In the genomic region with DNA sequence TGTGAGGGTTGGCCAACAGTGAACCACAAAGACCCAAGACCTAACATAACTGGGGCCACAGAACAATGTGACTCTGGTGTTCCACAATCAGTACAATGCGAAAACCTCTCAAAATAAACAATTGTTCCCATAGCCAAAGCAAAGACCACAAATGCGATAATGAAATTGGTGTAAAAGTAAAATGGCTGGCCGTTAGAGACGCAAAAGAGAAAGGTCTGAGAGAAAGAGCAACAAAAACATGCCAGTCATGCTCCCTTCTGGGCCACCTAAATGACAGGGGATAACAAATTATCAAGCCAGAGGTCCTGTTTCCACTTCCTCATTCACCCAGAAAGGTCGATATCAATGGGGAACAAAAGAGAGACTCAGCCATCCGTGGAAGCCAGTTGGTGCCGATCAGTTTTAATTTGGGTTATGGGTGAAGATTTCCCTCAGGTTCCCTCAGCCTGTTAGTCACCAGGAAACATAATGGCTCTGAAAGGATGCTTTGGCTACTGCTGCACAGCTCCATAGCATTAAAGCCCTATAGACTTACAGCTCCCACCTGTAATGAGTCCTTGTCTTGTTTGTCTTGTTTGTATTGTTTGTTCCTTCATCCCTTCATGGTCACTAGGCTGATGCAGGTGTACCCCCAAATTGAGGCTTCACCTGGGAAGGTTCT, we compare ENCODE assay signal across 24 cellular contexts. TPM values are rescaled to one million over a fixed set of nuclear protein-coding genes. Genes with fewer than 3 reads are reported as not detected.
A peak's percentile ranks its signal among the peaks of the same experiment; 100 is the strongest.
DNase-seq lines count a peak whose midpoint lies in the region; ATAC-seq and TF ChIP-seq lines count a peak whose summit lies in the region.
"Had no signal": no experiment of that assay in that cellular context is flagged by ENCODE, and none has a peak within 500 bp of the region (broad histone marks: within the 10 kb centered on the region; RNA-seq: fewer than 3 reads in every experiment).

No MANE protein-coding gene starts in this region.

- H3K4me3 ChIP-seq in BLaER1 (no peak overlapping the region), Karpas-422 (ENCODE audit: low read length) (no peak overlapping the region), colonic mucosa (no peak overlapping the region)
- H3K4me3 ChIP-seq: hepatocyte, left lung, SJCRH30, suprapubic skin had no signal

- CTCF ChIA-PET in HEK293T (lab: Yijun Ruan, JAX): no interaction called here

- POLR2A ChIA-PET in HEK293T (lab: Yijun Ruan, JAX): no interaction called here

- TF ChIP-seq CTCF in colonic mucosa (IDR thresholded peaks at IDR 0.05) (no peak), natural killer cell (IDR thresholded peaks at IDR 0.05) (no peak)

- H2AFZ ChIP-seq in Karpas-422 (ENCODE audit: low read length): peak overlapping the region; percentile 63; the same call in 1 of the 2 replicates
- H2AFZ ChIP-seq: hepatocyte had no signal

- H3K27me3 ChIP-seq in BLaER1: no peaks in the 10 kb centered on the region
- H3K27me3 ChIP-seq in Karpas-422 (ENCODE audit: low read length): no peaks in the 10 kb centered on the region
- H3K27me3 ChIP-seq in colonic mucosa: no peaks in the 10 kb centered on the region
- H3K27me3 ChIP-seq: foreskin keratinocyte, hepatocyte, SJCRH30, suprapubic skin had no signal

- H3K4me1 Mint-ChIP-seq in natural killer cell: no peaks in the 10 kb centered on the region

- H3K4me3 Mint-ChIP-seq in natural killer cell: no peak overlapping the region
- H3K4me3 Mint-ChIP-seq: CD4-positive, CD25-positive, alpha-beta regulatory T cell had no signal

- H3K27ac ChIP-seq in BLaER1 (no peak overlapping the region), Karpas-422 (ENCODE audit: low read length) (no peak overlapping the region), colonic mucosa (peak overlapping the region; percentile 8)
- H3K27ac ChIP-seq: foreskin keratinocyte, hepatocyte, left lung, SJCRH30, suprapubic skin had no signal

- no peaks in the 10 kb centered on the region for H4K20me1 ChIP-seq in BLaER1
- no peaks in the 10 kb centered on the region for H4K20me1 ChIP-seq in Karpas-422 (ENCODE audit: insufficient read depth, low read depth, low read length)

- H3K9me2 ChIP-seq in Karpas-422 (replicated peaks; ENCODE audit: insufficient read depth, low read length): no peaks in the 10 kb centered on the region

- H3K4me2 ChIP-seq in BLaER1 (peak overlapping the region; percentile 4; the same call in 1 of the 2 replicates), Karpas-422 (ENCODE audit: low read depth, low read length, poor library complexity, severe bottlenecking) (peak overlapping the region; percentile 43)
- H3K4me2 ChIP-seq: hepatocyte had no signal

- no peaks in the 10 kb centered on the region for H3K79me2 ChIP-seq in Karpas-422 (ENCODE audit: low read length)
- H3K79me2 ChIP-seq: hepatocyte had no signal

- H3K4me1 ChIP-seq in BLaER1: peaks cover 20% of the 10 kb centered on the region
- peaks cover 10% of the 10 kb centered on the region for H3K4me1 ChIP-seq in Karpas-422 (ENCODE audit: low read length)
- no peaks in the 10 kb centered on the region for H3K4me1 ChIP-seq in colonic mucosa
- H3K4me1 ChIP-seq: foreskin keratinocyte, left lung, SJCRH30 had no signal

- no peaks in the 10 kb centered on the region for H3K9me3 Mint-ChIP-seq in natural killer cell

- H3K27me3 Mint-ChIP-seq in natural killer cell (ENCODE audit: low read depth in 2 of 2): peaks cover 2 to 12% of the 10 kb centered on the region in 2 donors

- H3K9me3 ChIP-seq in BLaER1 (peaks cover 4% of the 10 kb centered on the region), Karpas-422 (ENCODE audit: low read length) (no peaks in the 10 kb centered on the region), colonic mucosa (no peaks in the 10 kb centered on the region)
- H3K9me3 ChIP-seq: left lung, SJCRH30, suprapubic skin had no signal

- no peak for ATAC-seq in GM19395 (IDR thresholded peaks at IDR 0.05; ENCODE audit: unreplicated experiment)
- no peak for ATAC-seq in natural killer cell
- ATAC-seq: foreskin keratinocyte, left lung, Panc1 had no signal

- H3K27ac Mint-ChIP-seq in natural killer cell: no peak overlapping the region
- H3K27ac Mint-ChIP-seq: CD4-positive, CD25-positive, alpha-beta regulatory T cell had no signal

- H3K36me3 Mint-ChIP-seq in natural killer cell: no peaks in the 10 kb centered on the region
- H3K36me3 Mint-ChIP-seq: CD4-positive, CD25-positive, alpha-beta regulatory T cell had no signal

- peak; percentile 47 for DNase-seq in Karpas-422
- peak; percentile 88 for DNase-seq in OCI-M1 (lab: John Stamatoyannopoulos, UW)
- DNase-seq in colonic mucosa: no peak
- DNase-seq in natural killer cell: no peak
- no peak for DNase-seq in cerebellar cortex (ENCODE audit: low spot score)
- no peak for DNase-seq in HEK293T (ENCODE audit: extremely low spot score)
- DNase-seq: activated CD4-positive, alpha-beta T cell treated with anti-CD3 and anti-CD28 coated beads, Interleukin-2, amount 50 U/mL, for 48 hours; activated CD4-positive, CD25-positive, alpha-beta regulatory T cell; activated effector memory CD4-positive, alpha-beta T cell treated with Interleukin-2 at 50 U/mL for 16 hours; CD4-positive, CD25-positive, alpha-beta regulatory T cell; effector CD8-positive, alpha-beta T cell; foreskin keratinocyte; left lung; NCI-H2171 treated with DMSO at 0.1 percent for 48 hours; NCI-H748 treated with DMSO at 0.1 percent for 48 hours; SJCRH30; T-helper 2 cell had no signal

- intact Hi-C loops in colonic mucosa (cut with DNase I) (no loop called here), natural killer cell (cut with micrococcal nuclease) (no loop called here)

- H3K36me3 ChIP-seq in BLaER1: no peaks in the 10 kb centered on the region
- H3K36me3 ChIP-seq in Karpas-422 (ENCODE audit: insufficient read depth, low read length): no peaks in the 10 kb centered on the region
- no peaks in the 10 kb centered on the region for H3K36me3 ChIP-seq in colonic mucosa
- H3K36me3 ChIP-seq: left lung, SJCRH30, suprapubic skin had no signal

- H3K9ac ChIP-seq in BLaER1 (no peak overlapping the region), Karpas-422 (ENCODE audit: low read length) (no peak overlapping the region), colonic mucosa (ENCODE audit: low read depth in 2 of 2, low read length in 2 of 2) (no peak overlapping the region)

TF ChIP-seq in HEK293T, 16 proteins besides CTCF, POLR2A, EP300 and RAD21:
- TF ChIP-seq SP1 (IDR thresholded peaks at IDR 0.05) (no peak), HDGF (IDR thresholded peaks at IDR 0.05; ENCODE audit: borderline replicate concordance) (no peak)
- TF ChIP-seq, protein P1, sequence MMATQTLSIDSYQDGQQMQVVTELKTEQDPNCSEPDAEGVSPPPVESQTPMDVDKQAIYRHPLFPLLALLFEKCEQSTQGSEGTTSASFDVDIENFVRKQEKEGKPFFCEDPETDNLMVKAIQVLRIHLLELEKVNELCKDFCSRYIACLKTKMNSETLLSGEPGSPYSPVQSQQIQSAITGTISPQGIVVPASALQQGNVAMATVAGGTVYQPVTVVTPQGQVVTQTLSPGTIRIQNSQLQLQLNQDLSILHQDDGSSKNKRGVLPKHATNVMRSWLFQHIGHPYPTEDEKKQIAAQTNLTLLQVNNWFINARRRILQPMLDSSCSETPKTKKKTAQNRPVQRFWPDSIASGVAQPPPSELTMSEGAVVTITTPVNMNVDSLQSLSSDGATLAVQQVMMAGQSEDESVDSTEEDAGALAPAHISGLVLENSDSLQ (IDR thresholded peaks at IDR 0.05): no peak
TF ChIP-seq in HEK293T: peak in this region for 0.

RNA-seq across cellular contexts. Expression of gene CFAP95, which starts 9.2 kb away (rescaled TPM):
- not detected in 2 replicates for total RNA-seq in Karpas-422 (2014; rRNA removed; shearing (Covaris generic); ENCODE audit: low replicate concordance)
- total RNA-seq in colonic mucosa (under 1 TPM in 1 of 2 donors, not detected in 1; 0.58 TPM), natural killer cell (not detected)
- total RNA-seq: CD4-positive, CD25-positive, alpha-beta regulatory T cell; cerebellum; foreskin keratinocyte; hepatocyte; MCF 10A; SJCRH30; suprapubic skin had no signal

RNA-seq across cellular contexts. Expression of gene PTAR1, which starts 51.6 kb away (rescaled TPM):
- total RNA-seq in Karpas-422 (2014; rRNA removed; shearing (Covaris generic); ENCODE audit: low replicate concordance): 53.9 and 73.1 TPM in 2 replicates
- total RNA-seq in colonic mucosa: 10 to 100 TPM; 45.3 to 64.4 TPM
- 10 to 100 TPM; 76.4 to 87.9 (median 85.6) TPM for total RNA-seq in natural killer cell

Comparison
In these comparisons a context has a peak if more than half of its experiments do, and no peak if none do; other contexts are left out.
1. DNase-seq: peak in Karpas-422 (single experiment) and OCI-M1 (single experiment); none in colonic mucosa (single experiment), natural killer cell (single experiment), cerebellar cortex (single experiment) and HEK293T (single experiment).